In genomic region chr9:70571247-70571646, GRCh38 we compare ENCODE assay signal across 9 cellular contexts.
"Had no signal": no experiment of that assay in that cellular context is flagged by ENCODE, and none has a peak within 500 bp of the region (broad histone marks: within the 10 kb centered on the region; RNA-seq: fewer than 3 reads in every experiment).

No MANE protein-coding gene starts in this region.

- H3K4me3 ChIP-seq: GM23338, K562 had no signal

- H3K27ac ChIP-seq: HL-60 had no signal

- DNase-seq: H9, HCEC 1CT, IMR-90, KG1 had no signal

- ATAC-seq: GM23338, K562 had no signal

- H3K4me3 Mint-ChIP-seq: GM23338, H9 had no signal

- H3K27ac Mint-ChIP-seq: GM23338, H9 had no signal

- H3K9me3 Mint-ChIP-seq: GM23338, H9 had no signal

- FAIRE-seq: H1, H54, K562 had no signal
